In genomic region chr15:60326824-60327654, GRCh38 we compare ENCODE assay signal across 1 cellular context.
TF ChIP-seq lines count a peak whose summit lies in the region.

No MANE protein-coding gene starts in this region.

TF ChIP-seq in GM23338, 12 proteins besides CTCF, POLR2A, EP300 and RAD21 (continued from another document):
- TF ChIP-seq ZNF462 (CRISPR knock-in tag; IDR thresholded peaks at IDR 0.05) (no peak), ETS1 (IDR thresholded peaks at IDR 0.05) (no peak), POLR2AphosphoS5 (IDR thresholded peaks at IDR 0.05; ENCODE audit: low read depth) (no peak), EZH2phosphoT487 (IDR thresholded peaks at IDR 0.05; ENCODE audit: unreplicated experiment) (no peak), ZNF114 (CRISPR knock-in tag; IDR thresholded peaks at IDR 0.05) (no peak), EZH2 (IDR thresholded peaks at IDR 0.05; ENCODE audit: low read depth, unreplicated experiment) (no peak), STAT1 (IDR thresholded peaks at IDR 0.05; ENCODE audit: unreplicated experiment) (no peak)
